ENCODE assay signal across 1 cellular context in the genomic region with DNA sequence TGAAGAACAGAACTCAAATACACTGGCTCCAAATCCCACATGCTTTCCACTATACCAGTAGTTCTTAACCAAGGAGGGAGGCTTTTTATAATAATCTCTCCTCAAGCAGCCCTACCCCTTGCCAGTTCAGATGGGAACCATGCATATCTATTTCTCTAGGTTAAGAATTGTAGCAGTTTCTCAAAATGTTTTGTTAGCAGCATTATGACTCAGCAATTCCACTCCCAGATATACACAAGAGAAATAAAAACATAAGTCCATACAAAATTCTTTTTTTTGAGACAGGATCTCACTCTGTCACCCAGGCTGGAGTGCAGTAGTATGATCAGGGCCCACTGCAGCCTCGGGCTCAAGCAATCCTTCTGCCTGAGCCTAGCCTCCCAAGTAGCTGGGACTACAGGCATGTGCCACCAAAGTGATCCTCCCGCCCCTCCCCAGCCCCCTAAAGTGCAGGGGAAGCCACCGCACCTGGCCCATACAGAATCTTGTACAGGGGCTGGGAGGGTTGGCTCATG.
TF ChIP-seq lines count a peak whose summit lies in the region.

No MANE protein-coding gene starts in this region.

TF ChIP-seq in K562, 482 proteins besides CTCF, POLR2A, EP300 and RAD21 (continued from another document and continues in another):
- TF ChIP-seq MAFG (tag; conservative IDR thresholded peaks at IDR 0.05) (peak; percentile 97), CEBPG (CRISPR knock-in tag; IDR thresholded peaks at IDR 0.05) (no peak), CEBPG (tag; conservative IDR thresholded peaks at IDR 0.05 in 1 of 2, IDR thresholded peaks at IDR 0.05 in 1 of 2) (no peak), ZNF143 (CRISPR knock-in tag; IDR thresholded peaks at IDR 0.05) (no peak), SMC3 (conservative IDR thresholded peaks at IDR 0.05; ENCODE audit: insufficient read depth, low read depth, low read length) (no peak), ZNF785 (CRISPR knock-in tag; IDR thresholded peaks at IDR 0.05) (no peak), ZZZ3 (IDR thresholded peaks at IDR 0.05) (no peak), C11orf30 (IDR thresholded peaks at IDR 0.05; ENCODE audit: low read depth) (peak; percentile 93), ZNF445 (CRISPR knock-in tag; IDR thresholded peaks at IDR 0.05; ENCODE audit: low read depth) (no peak), CHD4 (IDR thresholded peaks at IDR 0.05; ENCODE audit: insufficient read depth, insufficient replicate concordance, low read depth, low read length, poor library complexity, severe bottlenecking) (no peak), ZNF324 (CRISPR knock-in tag; IDR thresholded peaks at IDR 0.05) (no peak), ZFPM2 (CRISPR knock-in tag; IDR thresholded peaks at IDR 0.05) (no peak), ADNP (tag; IDR thresholded peaks at IDR 0.05) (peak; percentile 67; the same call in 1 of the 2 replicates), DPF2 (IDR thresholded peaks at IDR 0.05) (peak; percentile 30; the same call in 1 of the 2 replicates), TEAD1 (CRISPR knock-in tag; IDR thresholded peaks at IDR 0.05) (0 out of 4 replicates have a peak, but pooled peaks of 1 of the 2 experiments have one; percentile 10), ZC3H8 (IDR thresholded peaks at IDR 0.05) (no peak), GATA2 (CRISPR knock-in tag; IDR thresholded peaks at IDR 0.05) (no peak), U2AF1 (optimal IDR thresholded peaks at IDR 0.05; ENCODE audit: low read depth, low read length) (no peak), HDAC8 (tag; IDR thresholded peaks at IDR 0.05) (no peak), EHMT2 (IDR thresholded peaks at IDR 0.05) (no peak), L3MBTL2 (IDR thresholded peaks at IDR 0.05) (peak; percentile 14; the same call in 1 of the 2 replicates), ZNF778 (CRISPR knock-in tag; IDR thresholded peaks at IDR 0.05) (no peak), NCOR1 (IDR thresholded peaks at IDR 0.05) (no peak; the same call in 1 of the 2 replicates), E2F3 (CRISPR knock-in tag; IDR thresholded peaks at IDR 0.05) (no peak), GATAD2B (IDR thresholded peaks at IDR 0.05; ENCODE audit: borderline replicate concordance) (peak; percentile 50), FOXK2 (conservative IDR thresholded peaks at IDR 0.05 in 1 of 2, IDR thresholded peaks at IDR 0.05 in 1 of 2; ENCODE audit: low read depth in 2 of 2) (0 out of 4 replicates have a peak, but pooled peaks of 1 of the 2 experiments have one; percentile 33), NFE2 (IDR thresholded peaks at IDR 0.05; ENCODE audit: low read depth) (peak; percentile 91), ZFX (CRISPR knock-in tag; IDR thresholded peaks at IDR 0.05) (peak; percentile 16; the same call in 1 of the 2 replicates), YY1 (IDR thresholded peaks at IDR 0.05; ENCODE audit: borderline replicate concordance in 1 of 3, control insufficient read depth in 1 of 3, extremely low read depth in 1 of 3, insufficient read depth in 3 of 3, insufficient read length in 1 of 3, insufficient replicate concordance in 2 of 3, low read depth in 1 of 3, low read length in 2 of 3) (no peak), SUPT5H (IDR thresholded peaks at IDR 0.05) (no peak), ZNF830 (CRISPR knock-in tag; IDR thresholded peaks at IDR 0.05) (no peak), SREBF1 (IDR thresholded peaks at IDR 0.05; ENCODE audit: borderline replicate concordance, low read depth, low read length) (no peak), ARID1B (IDR thresholded peaks at IDR 0.05) (0 out of 2 replicates have a peak, but pooled peaks have one; percentile 43), TFAM (CRISPR knock-in tag; conservative IDR thresholded peaks at IDR 0.05) (no peak), DDX20 (tag; IDR thresholded peaks at IDR 0.05; ENCODE audit: low read depth) (no peak), JUND (IDR thresholded peaks at IDR 0.05; ENCODE audit: borderline replicate concordance, low read depth, low read length) (no peak; the same call in 1 of the 2 replicates), JUND (tag; IDR thresholded peaks at IDR 0.05; ENCODE audit: borderline replicate concordance, low read depth, low read length) (peak; percentile 37; the same call in 1 of the 3 replicates), SMARCA5 (IDR thresholded peaks at IDR 0.05) (no peak), EWSR1 (IDR thresholded peaks at IDR 0.05; ENCODE audit: borderline replicate concordance, low read depth, partially characterized antibody) (no peak), ZNF263 (CRISPR knock-in tag; IDR thresholded peaks at IDR 0.05; ENCODE audit: borderline replicate concordance) (no peak), ZNF316 (IDR thresholded peaks at IDR 0.05) (peak; percentile 96), BRF1 (IDR thresholded peaks at IDR 0.05; ENCODE audit: borderline replicate concordance, extremely low read depth, insufficient read length) (no peak), HDAC1 (IDR thresholded peaks at IDR 0.05) (no peak), ZNF354B (CRISPR knock-in tag; IDR thresholded peaks at IDR 0.05) (no peak)
- TF ChIP-seq, protein P1, sequence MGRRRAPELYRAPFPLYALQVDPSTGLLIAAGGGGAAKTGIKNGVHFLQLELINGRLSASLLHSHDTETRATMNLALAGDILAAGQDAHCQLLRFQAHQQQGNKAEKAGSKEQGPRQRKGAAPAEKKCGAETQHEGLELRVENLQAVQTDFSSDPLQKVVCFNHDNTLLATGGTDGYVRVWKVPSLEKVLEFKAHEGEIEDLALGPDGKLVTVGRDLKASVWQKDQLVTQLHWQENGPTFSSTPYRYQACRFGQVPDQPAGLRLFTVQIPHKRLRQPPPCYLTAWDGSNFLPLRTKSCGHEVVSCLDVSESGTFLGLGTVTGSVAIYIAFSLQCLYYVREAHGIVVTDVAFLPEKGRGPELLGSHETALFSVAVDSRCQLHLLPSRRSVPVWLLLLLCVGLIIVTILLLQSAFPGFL (CRISPR knock-in tag; IDR thresholded peaks at IDR 0.05), result no peak
- TF ChIP-seq, protein P2, sequence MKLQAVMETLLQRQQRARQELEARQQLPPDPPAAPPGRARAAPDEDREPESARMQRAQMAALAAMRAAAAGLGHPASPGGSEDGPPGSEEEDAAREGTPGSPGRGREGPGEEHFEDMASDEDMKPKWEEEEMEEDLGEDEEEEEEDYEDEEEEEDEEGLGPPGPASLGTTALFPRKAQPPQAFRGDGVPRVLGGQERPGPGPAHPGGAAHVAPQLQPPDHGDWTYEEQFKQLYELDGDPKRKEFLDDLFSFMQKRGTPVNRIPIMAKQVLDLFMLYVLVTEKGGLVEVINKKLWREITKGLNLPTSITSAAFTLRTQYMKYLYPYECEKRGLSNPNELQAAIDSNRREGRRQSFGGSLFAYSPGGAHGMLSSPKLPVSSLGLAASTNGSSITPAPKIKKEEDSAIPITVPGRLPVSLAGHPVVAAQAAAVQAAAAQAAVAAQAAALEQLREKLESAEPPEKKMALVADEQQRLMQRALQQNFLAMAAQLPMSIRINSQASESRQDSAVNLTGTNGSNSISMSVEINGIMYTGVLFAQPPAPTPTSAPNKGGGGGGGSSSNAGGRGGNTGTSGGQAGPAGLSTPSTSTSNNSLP (IDR thresholded peaks at IDR 0.05; ENCODE audit: borderline replicate concordance, low read depth, low read length), result 0 out of 2 replicates have a peak, but pooled peaks have one; percentile 31
- TF ChIP-seq, protein P3, sequence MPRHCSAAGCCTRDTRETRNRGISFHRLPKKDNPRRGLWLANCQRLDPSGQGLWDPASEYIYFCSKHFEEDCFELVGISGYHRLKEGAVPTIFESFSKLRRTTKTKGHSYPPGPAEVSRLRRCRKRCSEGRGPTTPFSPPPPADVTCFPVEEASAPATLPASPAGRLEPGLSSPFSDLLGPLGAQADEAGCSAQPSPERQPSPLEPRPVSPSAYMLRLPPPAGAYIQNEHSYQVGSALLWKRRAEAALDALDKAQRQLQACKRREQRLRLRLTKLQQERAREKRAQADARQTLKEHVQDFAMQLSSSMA (CRISPR knock-in tag; IDR thresholded peaks at IDR 0.05), result no peak
- TF ChIP-seq, protein P4, sequence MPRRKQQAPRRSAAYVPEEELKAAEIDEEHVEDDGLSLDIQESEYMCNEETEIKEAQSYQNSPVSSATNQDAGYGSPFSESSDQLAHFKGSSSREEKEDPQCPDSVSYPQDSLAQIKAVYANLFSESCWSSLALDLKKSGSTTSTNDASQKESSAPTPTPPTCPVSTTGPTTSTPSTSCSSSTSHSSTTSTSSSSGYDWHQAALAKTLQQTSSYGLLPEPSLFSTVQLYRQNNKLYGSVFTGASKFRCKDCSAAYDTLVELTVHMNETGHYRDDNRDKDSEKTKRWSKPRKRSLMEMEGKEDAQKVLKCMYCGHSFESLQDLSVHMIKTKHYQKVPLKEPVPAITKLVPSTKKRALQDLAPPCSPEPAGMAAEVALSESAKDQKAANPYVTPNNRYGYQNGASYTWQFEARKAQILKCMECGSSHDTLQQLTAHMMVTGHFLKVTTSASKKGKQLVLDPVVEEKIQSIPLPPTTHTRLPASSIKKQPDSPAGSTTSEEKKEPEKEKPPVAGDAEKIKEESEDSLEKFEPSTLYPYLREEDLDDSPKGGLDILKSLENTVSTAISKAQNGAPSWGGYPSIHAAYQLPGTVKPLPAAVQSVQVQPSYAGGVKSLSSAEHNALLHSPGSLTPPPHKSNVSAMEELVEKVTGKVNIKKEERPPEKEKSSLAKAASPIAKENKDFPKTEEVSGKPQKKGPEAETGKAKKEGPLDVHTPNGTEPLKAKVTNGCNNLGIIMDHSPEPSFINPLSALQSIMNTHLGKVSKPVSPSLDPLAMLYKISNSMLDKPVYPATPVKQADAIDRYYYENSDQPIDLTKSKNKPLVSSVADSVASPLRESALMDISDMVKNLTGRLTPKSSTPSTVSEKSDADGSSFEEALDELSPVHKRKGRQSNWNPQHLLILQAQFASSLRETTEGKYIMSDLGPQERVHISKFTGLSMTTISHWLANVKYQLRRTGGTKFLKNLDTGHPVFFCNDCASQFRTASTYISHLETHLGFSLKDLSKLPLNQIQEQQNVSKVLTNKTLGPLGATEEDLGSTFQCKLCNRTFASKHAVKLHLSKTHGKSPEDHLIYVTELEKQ (CRISPR knock-in tag; IDR thresholded peaks at IDR 0.05), result no peak
- TF ChIP-seq, protein P5, sequence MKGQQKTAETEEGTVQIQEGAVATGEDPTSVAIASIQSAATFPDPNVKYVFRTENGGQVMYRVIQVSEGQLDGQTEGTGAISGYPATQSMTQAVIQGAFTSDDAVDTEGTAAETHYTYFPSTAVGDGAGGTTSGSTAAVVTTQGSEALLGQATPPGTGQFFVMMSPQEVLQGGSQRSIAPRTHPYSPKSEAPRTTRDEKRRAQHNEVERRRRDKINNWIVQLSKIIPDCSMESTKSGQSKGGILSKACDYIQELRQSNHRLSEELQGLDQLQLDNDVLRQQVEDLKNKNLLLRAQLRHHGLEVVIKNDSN (CRISPR knock-in tag; IDR thresholded peaks at IDR 0.05), result no peak
- TF ChIP-seq, protein P6, sequence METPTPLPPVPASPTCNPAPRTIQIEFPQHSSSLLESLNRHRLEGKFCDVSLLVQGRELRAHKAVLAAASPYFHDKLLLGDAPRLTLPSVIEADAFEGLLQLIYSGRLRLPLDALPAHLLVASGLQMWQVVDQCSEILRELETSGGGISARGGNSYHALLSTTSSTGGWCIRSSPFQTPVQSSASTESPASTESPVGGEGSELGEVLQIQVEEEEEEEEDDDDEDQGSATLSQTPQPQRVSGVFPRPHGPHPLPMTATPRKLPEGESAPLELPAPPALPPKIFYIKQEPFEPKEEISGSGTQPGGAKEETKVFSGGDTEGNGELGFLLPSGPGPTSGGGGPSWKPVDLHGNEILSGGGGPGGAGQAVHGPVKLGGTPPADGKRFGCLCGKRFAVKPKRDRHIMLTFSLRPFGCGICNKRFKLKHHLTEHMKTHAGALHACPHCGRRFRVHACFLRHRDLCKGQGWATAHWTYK (CRISPR knock-in tag; IDR thresholded peaks at IDR 0.05), result no peak
- TF ChIP-seq, protein P7, sequence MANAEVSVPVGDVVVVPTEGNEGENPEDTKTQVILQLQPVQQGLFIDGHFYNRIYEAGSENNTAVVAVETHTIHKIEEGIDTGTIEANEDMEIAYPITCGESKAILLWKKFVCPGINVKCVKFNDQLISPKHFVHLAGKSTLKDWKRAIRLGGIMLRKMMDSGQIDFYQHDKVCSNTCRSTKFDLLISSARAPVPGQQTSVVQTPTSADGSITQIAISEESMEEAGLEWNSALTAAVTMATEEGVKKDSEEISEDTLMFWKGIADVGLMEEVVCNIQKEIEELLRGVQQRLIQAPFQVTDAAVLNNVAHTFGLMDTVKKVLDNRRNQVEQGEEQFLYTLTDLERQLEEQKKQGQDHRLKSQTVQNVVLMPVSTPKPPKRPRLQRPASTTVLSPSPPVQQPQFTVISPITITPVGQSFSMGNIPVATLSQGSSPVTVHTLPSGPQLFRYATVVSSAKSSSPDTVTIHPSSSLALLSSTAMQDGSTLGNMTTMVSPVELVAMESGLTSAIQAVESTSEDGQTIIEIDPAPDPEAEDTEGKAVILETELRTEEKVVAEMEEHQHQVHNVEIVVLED (CRISPR knock-in tag; IDR thresholded peaks at IDR 0.05), result no peak
- TF ChIP-seq, protein P8, sequence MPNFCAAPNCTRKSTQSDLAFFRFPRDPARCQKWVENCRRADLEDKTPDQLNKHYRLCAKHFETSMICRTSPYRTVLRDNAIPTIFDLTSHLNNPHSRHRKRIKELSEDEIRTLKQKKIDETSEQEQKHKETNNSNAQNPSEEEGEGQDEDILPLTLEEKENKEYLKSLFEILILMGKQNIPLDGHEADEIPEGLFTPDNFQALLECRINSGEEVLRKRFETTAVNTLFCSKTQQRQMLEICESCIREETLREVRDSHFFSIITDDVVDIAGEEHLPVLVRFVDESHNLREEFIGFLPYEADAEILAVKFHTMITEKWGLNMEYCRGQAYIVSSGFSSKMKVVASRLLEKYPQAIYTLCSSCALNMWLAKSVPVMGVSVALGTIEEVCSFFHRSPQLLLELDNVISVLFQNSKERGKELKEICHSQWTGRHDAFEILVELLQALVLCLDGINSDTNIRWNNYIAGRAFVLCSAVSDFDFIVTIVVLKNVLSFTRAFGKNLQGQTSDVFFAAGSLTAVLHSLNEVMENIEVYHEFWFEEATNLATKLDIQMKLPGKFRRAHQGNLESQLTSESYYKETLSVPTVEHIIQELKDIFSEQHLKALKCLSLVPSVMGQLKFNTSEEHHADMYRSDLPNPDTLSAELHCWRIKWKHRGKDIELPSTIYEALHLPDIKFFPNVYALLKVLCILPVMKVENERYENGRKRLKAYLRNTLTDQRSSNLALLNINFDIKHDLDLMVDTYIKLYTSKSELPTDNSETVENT (CRISPR knock-in tag; IDR thresholded peaks at IDR 0.05), result no peak
- TF ChIP-seq, protein P9, sequence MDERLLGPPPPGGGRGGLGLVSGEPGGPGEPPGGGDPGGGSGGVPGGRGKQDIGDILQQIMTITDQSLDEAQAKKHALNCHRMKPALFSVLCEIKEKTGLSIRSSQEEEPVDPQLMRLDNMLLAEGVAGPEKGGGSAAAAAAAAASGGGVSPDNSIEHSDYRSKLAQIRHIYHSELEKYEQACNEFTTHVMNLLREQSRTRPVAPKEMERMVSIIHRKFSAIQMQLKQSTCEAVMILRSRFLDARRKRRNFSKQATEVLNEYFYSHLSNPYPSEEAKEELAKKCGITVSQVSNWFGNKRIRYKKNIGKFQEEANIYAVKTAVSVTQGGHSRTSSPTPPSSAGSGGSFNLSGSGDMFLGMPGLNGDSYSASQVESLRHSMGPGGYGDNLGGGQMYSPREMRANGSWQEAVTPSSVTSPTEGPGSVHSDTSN (CRISPR knock-in tag; IDR thresholded peaks at IDR 0.05; ENCODE audit: low read depth), result no peak
- TF ChIP-seq, protein P9 (tag; conservative IDR thresholded peaks at IDR 0.05; ENCODE audit: low read depth), result no peak
